Comparison of ENCODE assay signal across 1 cellular context in genomic region chr17:72392056-72393010, GRCh38.
TF ChIP-seq lines count a peak whose summit lies in the region.

No MANE protein-coding gene starts in this region.

TF ChIP-seq in SK-N-SH, 30 proteins besides CTCF, POLR2A, EP300 and RAD21 (continued from another document):
- no peak for TF ChIP-seq REST (IDR thresholded peaks at IDR 0.05; ENCODE audit: low read depth, low read length)
- TF ChIP-seq SIN3A (IDR thresholded peaks at IDR 0.05; ENCODE audit: borderline replicate concordance, low read depth, low read length), result no peak
- TF ChIP-seq TEAD4 (IDR thresholded peaks at IDR 0.05; ENCODE audit: borderline replicate concordance, insufficient read depth), result no peak
- TF ChIP-seq ZBTB33 (IDR thresholded peaks at IDR 0.05; ENCODE audit: borderline replicate concordance, low read depth), result no peak
- TF ChIP-seq FOXJ3 (CRISPR knock-in tag; IDR thresholded peaks at IDR 0.05), result no peak
- no peak for TF ChIP-seq IRF3 (IDR thresholded peaks at IDR 0.05; ENCODE audit: low read depth, low read length)
- no peak for TF ChIP-seq USF1 (IDR thresholded peaks at IDR 0.05; ENCODE audit: borderline replicate concordance, low read depth)
